Comparison of ENCODE assay signal across 9 cellular contexts in genomic region chr2:144459937-144460336, GRCh38. TPM values are rescaled to one million over a fixed set of nuclear protein-coding genes. Genes with fewer than 3 reads are reported as not detected.
DNase-seq lines count a peak whose midpoint lies in the region; ATAC-seq and TF ChIP-seq lines count a peak whose summit lies in the region.
"Had no signal": no experiment of that assay in that cellular context is flagged by ENCODE, and none has a peak within 500 bp of the region (broad histone marks: within the 10 kb centered on the region; RNA-seq: fewer than 3 reads in every experiment).

No MANE protein-coding gene starts in this region.

- H3K4me1 ChIP-seq in GM23248 (ENCODE audit: insufficient read depth) = peaks cover 61% of the 10 kb centered on the region
- H3K4me1 ChIP-seq in heart right ventricle = peaks cover 0 to 99% (median 81%) of the 10 kb centered on the region in 9 donors
- peaks cover 69 to 100% (median 84%) of the 10 kb centered on the region in 6 donors for H3K4me1 ChIP-seq in spleen

- H3K27ac ChIP-seq in GM23248 (peak overlapping the region; percentile 91), heart right ventricle (peak overlapping the region in 9 of 10 donors; percentile 41 to 77 (median 69)), spleen (peak overlapping the region; percentile 14 to 84 (median 64))

- DNase-seq in GM23248 (peak; percentile 89), heart right ventricle (no peak), spleen (no peak), cortex of kidney (lab: John Stamatoyannopoulos, UW) (no peak), GM13977 (ENCODE audit: low spot score) (no peak)
- peak; percentile 19 for DNase-seq in activated gamma-delta T cell treated with anti-CD3 and anti-CD28 coated beads, Interleukin-2, amount 50 U/mL, for 16 hours (ENCODE audit: low read depth)
- DNase-seq: SHP77 had no signal

- no peak overlapping the region for H2AFZ ChIP-seq in GM23248

- H3K4me2 ChIP-seq in GM23248 (ENCODE audit: unreplicated experiment) = peak overlapping the region; percentile 15

- H3K9me3 ChIP-seq in GM23248 (ENCODE audit: low read depth) (no peaks in the 10 kb centered on the region), heart right ventricle (no peaks in the 10 kb centered on the region), spleen (no peaks in the 10 kb centered on the region)

- H3K36me3 ChIP-seq in GM23248 (ENCODE audit: low read depth) (no peaks in the 10 kb centered on the region), heart right ventricle (peaks cover 0 to 16% (median 0%) of the 10 kb centered on the region in 9 donors), spleen (peaks cover 0 to 25% (median 0%) of the 10 kb centered on the region in 6 donors)

- H3K9me2 ChIP-seq in GM23248 (ENCODE audit: insufficient read depth) = no peaks in the 10 kb centered on the region

- TF ChIP-seq POLR2A in spleen (IDR thresholded peaks at IDR 0.05) = no peak

- intact Hi-C loops in heart right ventricle (cut with DNase I) (loop anchor here in 8 of 10 donors (5.0 to 10.0 kb wide), 5 partner anchors 42 to 55 kb away; no protein-coding TSS in a partner anchor), spleen (cut with DNase I; ENCODE audit: low total_unique reads) (loop anchor here (10.0 kb wide), 1 partner anchor 55 kb away; no protein-coding TSS in a partner anchor)

- ATAC-seq in heart right ventricle (peak; percentile 8 to 76 (median 38)), HG03457 (IDR thresholded peaks at IDR 0.05; ENCODE audit: unreplicated experiment) (no peak), GM18868 (IDR thresholded peaks at IDR 0.05; ENCODE audit: unreplicated experiment) (no peak)

- H3K9ac ChIP-seq in GM23248 = peak overlapping the region; percentile 72

- TF ChIP-seq CTCF in heart right ventricle (IDR thresholded peaks at IDR 0.05) (no peak), spleen (IDR thresholded peaks at IDR 0.05 in 8 of 11, conservative IDR thresholded peaks at IDR 0.05 in 3 of 11) (no peak), GM13977 (IDR thresholded peaks at IDR 0.05; ENCODE audit: extremely low read depth, insufficient read depth, missing control alignments) (no peak)

- WGBS in GM23248 (ENCODE audit: low coverage in 1 of 2, low lambda C conversion rate in 2 of 2, missing lambda C conversion rate in 2 of 2), 2 experiments = 33 to 34% methylated on average over 5 of the region's 5 CpGs
- 42 to 47% methylated on average over 5 of the region's 5 CpGs for WGBS in heart right ventricle, 2 donors
- WGBS in spleen, 5 donors = 25 to 53% (median 39%) methylated on average over 5 of the region's 5 CpGs

- no peaks in the 10 kb centered on the region for H4K20me1 ChIP-seq in GM23248 (ENCODE audit: insufficient read depth)

- H3K4me3 ChIP-seq in GM23248 = no peak overlapping the region
- H3K4me3 ChIP-seq in heart right ventricle = peak overlapping the region in 1 of 10 donors; percentile 1
- H3K4me3 ChIP-seq in spleen = peak overlapping the region in 1 of 8 donors; percentile 27

- H3K27me3 ChIP-seq in GM23248 (replicated peaks; ENCODE audit: insufficient read depth) = no peaks in the 10 kb centered on the region
- no peaks in the 10 kb centered on the region for H3K27me3 ChIP-seq in heart right ventricle
- H3K27me3 ChIP-seq in spleen (replicated peaks in 1 of 7) = no peaks in the 10 kb centered on the region

- peaks cover 56% of the 10 kb centered on the region for H3F3A ChIP-seq in GM23248 (ENCODE audit: insufficient read depth)

- H3K79me2 ChIP-seq in GM23248 (ENCODE audit: insufficient read depth) = peaks cover 94% of the 10 kb centered on the region

- in situ Hi-C loops in GM23248 (cut with MboI) (no loop called here), GM13977 (cut with MboI; ENCODE audit: low pct_unique_long_range_greater_than_20kb, low sequenced_read_pairs, unreplicated experiment) (no loop called here)

RNA-seq across cellular contexts. Expression of gene ZEB2, which starts 60.0 kb away (rescaled TPM):
- 36.4 and 46.8 TPM in 2 replicates for total RNA-seq in GM23248 (2014; rRNA removed; shearing (Covaris generic))
- polyA plus RNA-seq in GM23248 (2016; fragmentation: Nextera tagmentation; extraction: Ambion mirVana) (25.6 and 26.2 TPM in 2 replicates), heart right ventricle (10 to 100 TPM; 17.2 to 26.0 TPM), spleen (10 to 100 TPM; 25.5 to 36.8 (median 28.5) TPM)
- total RNA-seq in heart right ventricle (10 to 100 TPM; 68.7 to 99.5 (median 88.2) TPM), spleen (100 to 1,000 TPM; 217 to 362 (median 262) TPM)

Comparison
In these comparisons a context has a peak if more than half of its experiments do, and no peak if none do; other contexts are left out.
1. DNase-seq: peak in GM23248 (single experiment) and activated gamma-delta T cell treated with anti-CD3 and anti-CD28 coated beads, Interleukin-2, amount 50 U/mL, for 16 hours (single experiment); none in heart right ventricle (0 of 2), spleen (single experiment), cortex of kidney (single experiment) and GM13977 (single experiment).
2. ATAC-seq: peak in heart right ventricle (8 of 8); none in HG03457 (single experiment) and GM18868 (single experiment).
3. Peak in every context shown above with its lines, with median percentiles within 50 percentile points of each other: H3K27ac ChIP-seq.